Comparison of ENCODE assay signal across 8 cellular contexts in the genomic region with DNA sequence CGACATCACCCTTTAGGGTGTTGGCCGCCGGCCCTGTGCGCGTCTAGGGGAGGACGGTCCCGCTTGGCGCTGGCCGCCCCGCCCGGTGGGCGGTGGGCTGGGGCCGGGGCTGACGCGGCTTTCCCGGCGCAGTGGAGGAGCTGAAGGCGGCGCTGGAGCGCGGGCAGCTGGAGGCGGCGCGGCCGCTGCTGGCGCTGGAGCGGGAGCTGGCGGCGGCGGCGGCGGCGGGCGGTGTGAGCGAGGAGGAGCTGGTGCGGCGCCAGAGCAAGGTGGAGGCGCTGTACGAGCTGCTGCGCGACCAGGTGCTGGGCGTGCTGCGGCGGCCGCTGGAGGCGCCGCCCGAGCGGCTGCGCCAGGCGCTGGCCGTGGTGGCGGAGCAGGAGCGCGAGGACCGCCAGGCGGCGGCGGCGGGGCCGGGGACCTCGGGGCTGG. TPM values are rescaled to one million over a fixed set of nuclear protein-coding genes. Genes with fewer than 3 reads are reported as not detected.
DNase-seq lines count a peak whose midpoint lies in the region; ATAC-seq and TF ChIP-seq lines count a peak whose summit lies in the region.

No MANE protein-coding gene starts in this region.

- no peak for TF ChIP-seq POLR2A in stomach (IDR thresholded peaks at IDR 0.05)

- peak; percentile 75 for ATAC-seq in left lobe of liver
- no peak for ATAC-seq in activated CD8-positive, alpha-beta T cell treated with anti-CD3 and anti-CD28 coated beads for 36 hours
- ATAC-seq in stimulated activated memory B cell treated with anti-CD40 and anti-IgM and Interleukin-4, amounts not matched to agents 10 μg/mL and 1 μg/mL and 100 μg/mL, for 72 hours: no peak

- no peak overlapping the region for H3K4me3 Mint-ChIP-seq in activated CD8-positive, alpha-beta T cell treated with anti-CD3 and anti-CD28 coated beads for 36 hours
- H3K4me3 Mint-ChIP-seq in stimulated activated memory B cell treated with anti-CD40 and anti-IgM and Interleukin-4, amounts not matched to agents 10 μg/mL and 1 μg/mL and 100 μg/mL, for 72 hours: no peak overlapping the region

- H3K36me3 Mint-ChIP-seq in activated CD8-positive, alpha-beta T cell treated with anti-CD3 and anti-CD28 coated beads for 36 hours (ENCODE audit: low read depth): no peaks in the 10 kb centered on the region
- H3K36me3 Mint-ChIP-seq in stimulated activated memory B cell treated with anti-CD40 and anti-IgM and Interleukin-4, amounts not matched to agents 10 μg/mL and 1 μg/mL and 100 μg/mL, for 72 hours: peaks cover 6% of the 10 kb centered on the region

- H3K4me3 ChIP-seq in HUES64 (ENCODE audit: low read length) (peak overlapping the region; percentile 26; the same call in 1 of the 2 replicates), stomach (peak overlapping the region; percentile 35 to 66 (median 38))

- TF ChIP-seq EP300 in stomach (IDR thresholded peaks at IDR 0.05): no peak

- no peak overlapping the region for H3K27ac Mint-ChIP-seq in activated CD8-positive, alpha-beta T cell treated with anti-CD3 and anti-CD28 coated beads for 36 hours
- no peak overlapping the region for H3K27ac Mint-ChIP-seq in stimulated activated memory B cell treated with anti-CD40 and anti-IgM and Interleukin-4, amounts not matched to agents 10 μg/mL and 1 μg/mL and 100 μg/mL, for 72 hours

- intact Hi-C loops in stomach (cut with DNase I; ENCODE audit: low total_unique reads): no loop called here
- intact Hi-C loops in activated CD8-positive, alpha-beta T cell treated with anti-CD3 and anti-CD28 coated beads for 36 hours (cut with micrococcal nuclease): no loop called here

- no peak overlapping the region for H3K9ac ChIP-seq in HUES64 (ENCODE audit: low read depth, low read length)

- H3K4me1 Mint-ChIP-seq in activated CD8-positive, alpha-beta T cell treated with anti-CD3 and anti-CD28 coated beads for 36 hours (ENCODE audit: low read depth): no peaks in the 10 kb centered on the region
- peaks cover 19% of the 10 kb centered on the region for H3K4me1 Mint-ChIP-seq in stimulated activated memory B cell treated with anti-CD40 and anti-IgM and Interleukin-4, amounts not matched to agents 10 μg/mL and 1 μg/mL and 100 μg/mL, for 72 hours

- DNase-seq in cerebellar cortex (ENCODE audit: low spot score) (peak; percentile 34), left lobe of liver (ENCODE audit: low spot score) (peak; percentile 83), stomach (peak; percentile 88), OCI-M1 (lab: John Stamatoyannopoulos, UW) (no peak), NCI-H510A (lab: John Stamatoyannopoulos, UW) (no peak)
- no peak for DNase-seq in activated CD8-positive, alpha-beta T cell treated with anti-CD3 and anti-CD28 coated beads for 36 hours

- POLR2A ChIA-PET in activated CD8-positive, alpha-beta T cell treated with anti-CD3 and anti-CD28 coated beads for 36 hours (lab: Charles Lee): no interaction called here

- CTCF ChIA-PET in activated CD8-positive, alpha-beta T cell treated with anti-CD3 and anti-CD28 coated beads for 36 hours (lab: Charles Lee): interaction anchor here (0.7 to 1.5 kb wide), 2 partner anchors 14 to 22 kb away, joined by 3 to 6 read pairs; no protein-coding TSS in a partner anchor

- H3K27me3 Mint-ChIP-seq in activated CD8-positive, alpha-beta T cell treated with anti-CD3 and anti-CD28 coated beads for 36 hours: peaks cover 16% of the 10 kb centered on the region
- peaks cover 43% of the 10 kb centered on the region for H3K27me3 Mint-ChIP-seq in stimulated activated memory B cell treated with anti-CD40 and anti-IgM and Interleukin-4, amounts not matched to agents 10 μg/mL and 1 μg/mL and 100 μg/mL, for 72 hours

- H3K27ac ChIP-seq in HUES64 (ENCODE audit: low read depth, low read length): no peak overlapping the region
- peak overlapping the region in 4 of 5 donors; percentile 29 to 73 (median 70) for H3K27ac ChIP-seq in stomach

- peaks cover 7% of the 10 kb centered on the region for H3K4me1 ChIP-seq in HUES64 (ENCODE audit: insufficient read depth, low read length)
- H3K4me1 ChIP-seq in stomach: peaks cover 55 to 97% (median 90%) of the 10 kb centered on the region in 4 donors

- 96% methylated on average over 62 of the region's 62 CpGs for WGBS in HUES64
- 19 to 57% (median 26%) methylated on average over 27 to 62 of the region's 62 CpGs for WGBS in stomach, 5 donors

- peaks cover 21% of the 10 kb centered on the region for H3K27me3 ChIP-seq in HUES64 (ENCODE audit: insufficient read depth, low read length)
- H3K27me3 ChIP-seq in stomach: peaks cover 0 to 29% (median 13%) of the 10 kb centered on the region in 3 donors

- H3K9me3 Mint-ChIP-seq in activated CD8-positive, alpha-beta T cell treated with anti-CD3 and anti-CD28 coated beads for 36 hours: no peaks in the 10 kb centered on the region
- no peaks in the 10 kb centered on the region for H3K9me3 Mint-ChIP-seq in stimulated activated memory B cell treated with anti-CD40 and anti-IgM and Interleukin-4, amounts not matched to agents 10 μg/mL and 1 μg/mL and 100 μg/mL, for 72 hours

- no peaks in the 10 kb centered on the region for H3K9me3 ChIP-seq in HUES64 (ENCODE audit: insufficient read depth, low read depth, low read length)
- no peaks in the 10 kb centered on the region for H3K9me3 ChIP-seq in stomach

- peak in 1 of 7 experiments; percentile 41 for TF ChIP-seq CTCF in stomach (IDR thresholded peaks at IDR 0.05)
- no peak for TF ChIP-seq CTCF in activated CD8-positive, alpha-beta T cell treated with anti-CD3 and anti-CD28 coated beads for 36 hours (IDR thresholded peaks at IDR 0.05)

- H3K36me3 ChIP-seq in HUES64 (ENCODE audit: insufficient read depth, low read length) (no peaks in the 10 kb centered on the region), stomach (peaks cover 7 to 40% (median 22%) of the 10 kb centered on the region in 4 donors)

RNA-seq across cellular contexts. Expression of gene TNFAIP2, which starts 3.6 kb away (rescaled TPM):
- polyA plus RNA-seq in HUES64 (2013, experiment 1 of 2): 27.4 TPM
- polyA plus RNA-seq in HUES64 (2013, experiment 2 of 2): 35.5 TPM
- total RNA-seq in left lobe of liver (27.9 TPM), stomach (100 to 1,000 TPM in 2 of 5 donors, 10 to 100 TPM in 3; 30.7 to 279 (median 48.7) TPM)
- polyA plus RNA-seq in stomach: 100 to 1,000 TPM in 1 of 3 donors, 10 to 100 TPM in 2; 63.8 to 211 (median 82.2) TPM
- total RNA-seq in activated CD8-positive, alpha-beta T cell treated with anti-CD3 and anti-CD28 coated beads for 36 hours: 1 to 10 TPM; 1.1 to 1.2 TPM

RNA-seq across cellular contexts. Expression of gene EXOC3L4, which starts 32.4 kb away (rescaled TPM):
- not detected for polyA plus RNA-seq in HUES64 (2013, experiment 1 of 2)
- not detected for polyA plus RNA-seq in HUES64 (2013, experiment 2 of 2)
- total RNA-seq in left lobe of liver (81.5 TPM), stomach (10 to 100 TPM in 3 of 5 donors, 1 to 10 TPM in 2; 1.3 to 82.8 (median 38.5) TPM)
- 10 to 100 TPM in 2 of 3 donors, 1 to 10 TPM in 1; 9.9 to 21.6 (median 10.8) TPM for polyA plus RNA-seq in stomach
- total RNA-seq in activated CD8-positive, alpha-beta T cell treated with anti-CD3 and anti-CD28 coated beads for 36 hours: not detected

RNA-seq across cellular contexts. Expression of gene LBHD2, which starts 42.9 kb away (rescaled TPM):
- polyA plus RNA-seq in HUES64 (2013, experiment 1 of 2): not detected
- polyA plus RNA-seq in HUES64 (2013, experiment 2 of 2): not detected
- not detected for total RNA-seq in left lobe of liver
- not detected for total RNA-seq in stomach
- polyA plus RNA-seq in stomach: not detected
- not detected for total RNA-seq in activated CD8-positive, alpha-beta T cell treated with anti-CD3 and anti-CD28 coated beads for 36 hours

Comparison
In these comparisons a context has a peak if more than half of its experiments do, and no peak if none do; other contexts are left out.
1. DNase-seq: peak in cerebellar cortex (single experiment), left lobe of liver (single experiment) and stomach (single experiment); none in OCI-M1 (single experiment), activated CD8-positive, alpha-beta T cell treated with anti-CD3 and anti-CD28 coated beads for 36 hours (single experiment) and NCI-H510A (single experiment).
2. RNA of gene TNFAIP2, which starts 3.6 kb away (total RNA-seq): 30.7 to 279 TPM in stomach and 27.9 TPM in left lobe of liver (single experiment); 1.1 to 1.2 TPM in activated CD8-positive, alpha-beta T cell treated with anti-CD3 and anti-CD28 coated beads for 36 hours; every median in the first group is over 10 times any median in the second.